In the genomic region with DNA sequence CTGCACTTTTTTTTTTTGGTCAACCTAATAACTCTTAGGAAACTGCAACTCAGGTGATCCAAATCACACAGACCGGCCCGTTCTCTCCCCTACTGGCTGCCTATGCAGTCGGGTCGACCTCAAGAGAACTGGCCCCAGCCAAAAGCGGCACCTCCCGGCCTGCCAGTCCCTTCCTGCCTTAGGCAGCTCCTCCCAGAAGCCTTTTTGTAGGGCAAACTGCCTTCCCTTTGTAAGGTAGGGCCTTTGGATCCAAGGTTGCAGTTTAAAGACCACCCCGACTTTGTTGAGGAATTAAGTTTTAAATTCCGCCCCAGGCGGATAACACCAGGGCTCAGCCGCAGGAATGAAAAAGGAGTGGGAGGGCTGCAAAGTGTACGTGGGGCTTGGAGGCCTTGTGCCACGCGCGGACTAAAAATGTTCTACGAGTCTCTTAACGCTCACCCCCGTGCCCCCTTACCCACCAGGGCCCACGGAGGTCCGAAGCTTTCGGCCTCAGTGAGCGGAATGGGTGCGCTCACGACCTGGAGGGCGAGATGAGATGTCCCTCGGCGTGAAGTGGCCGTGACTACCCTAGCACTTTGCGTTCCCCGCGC, we compare ENCODE assay signal across 8 cellular contexts. TPM values are rescaled to one million over a fixed set of nuclear protein-coding genes. Genes with fewer than 3 reads are reported as not detected.
DNase-seq lines count a peak whose midpoint lies in the region; ATAC-seq and TF ChIP-seq lines count a peak whose summit lies in the region.

No MANE protein-coding gene starts in this region.

- H3K36me3 ChIP-seq in H7 (replicated peaks; ENCODE audit: control insufficient read depth, insufficient read depth, low read length): peaks cover 24% of the 10 kb centered on the region

- peak overlapping the region; percentile 98 for H3K4me3 ChIP-seq in H7 (ENCODE audit: insufficient read depth, low read depth, low read length)
- H3K4me3 ChIP-seq in choroid plexus epithelial cell (ENCODE audit: low read depth, low read length): peak overlapping the region; percentile 69

- no peaks in the 10 kb centered on the region for H3K27me3 ChIP-seq in H7 (ENCODE audit: control insufficient read depth, insufficient read depth, low read length)

- intact Hi-C loops in CD14-positive monocyte (cut with micrococcal nuclease): loop anchor here (5.0 kb wide), 2 partner anchors 54 to 241 kb away; a partner anchor contains a TSS

- H3K27me3 Mint-ChIP-seq in CD14-positive monocyte (ENCODE audit: low read depth in 3 of 3) (no peaks in the 10 kb centered on the region), memory B cell (no peaks in the 10 kb centered on the region)

- no peak for ATAC-seq in memory B cell (ENCODE audit: low read depth)

- H3K4me3 Mint-ChIP-seq in CD14-positive monocyte: peak overlapping the region; percentile 83 to 89
- H3K4me3 Mint-ChIP-seq in memory B cell: peak overlapping the region; percentile 86

- peak overlapping the region; percentile 6 for H3K27ac ChIP-seq in substantia nigra (ENCODE audit: low read depth, low read length, poor library complexity, severe bottlenecking)

- DNase-seq in CD14-positive monocyte (ENCODE audit: low spot score) (no peak), H7 (peak; percentile 71), RKO (ENCODE audit: low spot score) (peak; percentile 65), choroid plexus epithelial cell (ENCODE audit: low read depth) (peak; percentile 26), memory B cell (ENCODE audit: low spot score in 2 of 2) (peak; percentile 9 to 18), substantia nigra (lab: John Stamatoyannopoulos, UW) (no peak), GM19240 (ENCODE audit: insufficient read length, low spot score) (no peak), mesenteric fat pad (ENCODE audit: low spot score) (no peak)

- peaks cover 44% of the 10 kb centered on the region for H3K4me1 Mint-ChIP-seq in CD14-positive monocyte
- H3K4me1 Mint-ChIP-seq in memory B cell: peaks cover 22% of the 10 kb centered on the region

- H3K27ac Mint-ChIP-seq in CD14-positive monocyte (peak overlapping the region; percentile 20 to 85 (median 70)), memory B cell (peak overlapping the region; percentile 31)

- TF ChIP-seq CTCF in CD14-positive monocyte (IDR thresholded peaks at IDR 0.05) (no peak), choroid plexus epithelial cell (conservative IDR thresholded peaks at IDR 0.05; ENCODE audit: low read depth, low read length) (no peak)

- H3K36me3 Mint-ChIP-seq in CD14-positive monocyte: peaks cover 27 to 39% of the 10 kb centered on the region in 2 donors
- peaks cover 18% of the 10 kb centered on the region for H3K36me3 Mint-ChIP-seq in memory B cell

- H3K9me3 Mint-ChIP-seq in CD14-positive monocyte: no peaks in the 10 kb centered on the region
- no peaks in the 10 kb centered on the region for H3K9me3 Mint-ChIP-seq in memory B cell

RNA-seq across cellular contexts. Expression of a gene that starts 0.6 kb away (rescaled TPM):
- polyA plus RNA-seq in CD14-positive monocyte: 1 to 10 TPM; 1.6 to 2.1 TPM
- total RNA-seq in H7 (2014; rRNA removed; shearing (Covaris generic)): 18.8 and 19.8 TPM in 2 replicates
- 38.5 TPM for total RNA-seq in mesenteric fat pad

RNA-seq across cellular contexts. Expression of a gene that starts 56.7 kb away (rescaled TPM):
- polyA plus RNA-seq in CD14-positive monocyte: 1 to 10 TPM; 4.4 to 8.2 TPM
- 34.7 and 41.8 TPM in 2 replicates for total RNA-seq in H7 (2014; rRNA removed; shearing (Covaris generic))
- 32.9 TPM for total RNA-seq in mesenteric fat pad

Comparison
In these comparisons a context has a peak if more than half of its experiments do, and no peak if none do; other contexts are left out.
1. DNase-seq: peak in H7 (single experiment), RKO (single experiment), choroid plexus epithelial cell (single experiment) and memory B cell (2 of 2); none in CD14-positive monocyte (single experiment), substantia nigra (0 of 49), GM19240 (single experiment) and mesenteric fat pad (single experiment).